Comparison of ENCODE assay signal across 8 cellular contexts in the genomic region with DNA sequence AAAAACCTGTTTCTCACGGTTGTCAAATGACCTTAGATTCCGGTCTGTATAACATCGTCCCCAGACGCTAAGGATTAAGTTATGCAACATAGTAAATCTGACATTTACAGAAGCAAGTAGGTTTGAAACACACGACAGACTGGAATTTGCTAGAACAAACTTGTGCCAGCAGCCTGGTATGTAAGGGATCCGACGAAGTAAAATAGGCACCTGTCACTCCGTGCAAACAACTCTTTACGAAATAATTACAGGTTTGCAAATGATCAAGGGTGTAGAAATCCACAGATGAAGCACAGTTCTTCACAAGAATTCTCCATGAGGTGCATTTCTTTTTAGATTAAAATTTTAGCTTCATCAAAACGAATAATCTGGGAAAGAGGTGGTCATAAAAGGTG. TPM values are rescaled to one million over a fixed set of nuclear protein-coding genes. Genes with fewer than 3 reads are reported as not detected.
A peak's percentile ranks its signal among the peaks of the same experiment; 100 is the strongest.
DNase-seq lines count a peak whose midpoint lies in the region; ATAC-seq and TF ChIP-seq lines count a peak whose summit lies in the region.

No MANE protein-coding gene starts in this region.

- TF ChIP-seq RAD21 in IMR-90 (IDR thresholded peaks at IDR 0.05; ENCODE audit: low read length) = no peak

- H3K14ac ChIP-seq in IMR-90 (replicated peaks; ENCODE audit: low read depth, low read length) = peak overlapping the region; percentile 59; the same call in 1 of the 2 replicates

- peak overlapping the region; percentile 84 for H3K27ac Mint-ChIP-seq in activated T-helper 2 cell treated with anti-CD3 and anti-CD28 coated beads, Interferon-gamma antibody, Interleukin-2, Interleukin-4, amounts not matched to agents 10 μg/mL and 5 μg/mL and 100 μg/mL, durations not matched to agents 14 hours and 24 hours and 36 hours

- peak overlapping the region; percentile 56; the same call in 1 of the 2 replicates for H3K4ac ChIP-seq in IMR-90 (ENCODE audit: low read depth, low read length)

- no CpG with 5 or more reads among the region's 10 CpGs for WGBS in IMR-90 (ENCODE audit: extremely low coverage in 2 of 2, insufficient read length in 1 of 2), 2 experiments
- no CpG with 5 or more reads among the region's 10 CpGs for WGBS in iPS DF 6.9 (ENCODE audit: insufficient coverage, insufficient read length)

- H3K9me1 ChIP-seq in IMR-90 (ENCODE audit: insufficient read depth, low read length) = peaks cover 4% of the 10 kb centered on the region; the same call in 1 of the 2 replicates

- no peak for TF ChIP-seq CTCF in IMR-90 (conservative IDR thresholded peaks at IDR 0.05; ENCODE audit: low read depth, low read length)

- H2BK15ac ChIP-seq in IMR-90 (ENCODE audit: low read depth, low read length) = no peak overlapping the region

- CTCF ChIA-PET in IMR-90 (lab: Yijun Ruan, JAX) = interaction anchor here (1.7 kb wide), 1 partner anchor 160 kb away, joined by 5 read pairs; no protein-coding TSS in a partner anchor

- H2BK20ac ChIP-seq in IMR-90 (ENCODE audit: low read depth, low read length) = no peak overlapping the region

- no peaks in the 10 kb centered on the region for H3K36me3 ChIP-seq in ES-I3 (ENCODE audit: insufficient read depth, low read length)
- peaks cover 2% of the 10 kb centered on the region; the same call in 1 of the 2 replicates for H3K36me3 ChIP-seq in IMR-90 (ENCODE audit: control insufficient read depth, insufficient read depth, low read length)
- no peaks in the 10 kb centered on the region for H3K36me3 ChIP-seq in iPS DF 6.9 (ENCODE audit: control insufficient read depth, insufficient read depth, low read length)
- peaks cover 15% of the 10 kb centered on the region for H3K36me3 ChIP-seq in skeletal muscle satellite cell (ENCODE audit: insufficient read depth, low read length)

- H3K9me3 Mint-ChIP-seq in activated T-helper 2 cell treated with anti-CD3 and anti-CD28 coated beads, Interferon-gamma antibody, Interleukin-2, Interleukin-4, amounts not matched to agents 10 μg/mL and 5 μg/mL and 100 μg/mL, durations not matched to agents 14 hours and 24 hours and 36 hours = no peaks in the 10 kb centered on the region

- H3K27ac ChIP-seq in IMR-90 (ENCODE audit: insufficient read depth, low read length) (no peak overlapping the region; the same call in 1 of the 2 replicates), iPS DF 6.9 (ENCODE audit: low read length) (no peak overlapping the region)

- ATAC-seq in GM21515 (IDR thresholded peaks at IDR 0.05; ENCODE audit: unreplicated experiment) (peak; percentile 11), IMR-90 (ENCODE audit: low read depth) (no peak)

- H3K4me3 ChIP-seq in IMR-90 (ENCODE audit: insufficient read depth, low read depth, low read length) (peak overlapping the region; percentile 71), iPS DF 6.9 (ENCODE audit: low read length) (peak overlapping the region; percentile 85; the same call in 1 of the 2 replicates), skeletal muscle satellite cell (ENCODE audit: low read length) (peak overlapping the region; percentile 93)

- peak overlapping the region; percentile 18; the same call in 1 of the 2 replicates for H4K5ac ChIP-seq in IMR-90 (ENCODE audit: low read depth, low read length)

- dilution Hi-C loops in IMR-90 (cut with HindIII; ENCODE audit: low sequenced_read_pairs, unreplicated experiment) = no loop called here

- no TSS peak for BruUV-seq in IMR-90 (replicated peaks; lab: Mats Ljungman, UMichigan)

- H2AK9ac ChIP-seq in IMR-90 (replicated peaks; ENCODE audit: low read depth, low read length, poor library complexity) = no peak overlapping the region

- peaks cover 28% of the 10 kb centered on the region for H3K36me3 Mint-ChIP-seq in activated T-helper 2 cell treated with anti-CD3 and anti-CD28 coated beads, Interferon-gamma antibody, Interleukin-2, Interleukin-4, amounts not matched to agents 10 μg/mL and 5 μg/mL and 100 μg/mL, durations not matched to agents 14 hours and 24 hours and 36 hours (ENCODE audit: low read depth)

- H3K4me1 Mint-ChIP-seq in activated T-helper 2 cell treated with anti-CD3 and anti-CD28 coated beads, Interferon-gamma antibody, Interleukin-2, Interleukin-4, amounts not matched to agents 10 μg/mL and 5 μg/mL and 100 μg/mL, durations not matched to agents 14 hours and 24 hours and 36 hours (ENCODE audit: low read depth) = peaks cover 42% of the 10 kb centered on the region

- POLR2A ChIA-PET in IMR-90 (lab: Charles Lee; ENCODE audit: unreplicated experiment) = interaction anchor here (1.0 kb wide), 1 partner anchor 17 kb away, joined by 6 read pairs; no protein-coding TSS in a partner anchor

- H2BK5ac ChIP-seq in IMR-90 (ENCODE audit: low read depth, low read length, poor library complexity, severe bottlenecking) = no peak overlapping the region

- H3K9ac ChIP-seq in ES-I3 (ENCODE audit: low read depth, low read length) = peak overlapping the region; percentile 99
- H3K9ac ChIP-seq in IMR-90 (ENCODE audit: low read depth, low read length) = peak overlapping the region; percentile 77
- peak overlapping the region; percentile 84 for H3K9ac ChIP-seq in skeletal muscle satellite cell (ENCODE audit: low read depth, low read length)

- no peaks in the 10 kb centered on the region for H3K27me3 ChIP-seq in IMR-90 (ENCODE audit: control insufficient read depth, insufficient read depth, low read length)
- no peaks in the 10 kb centered on the region for H3K27me3 ChIP-seq in iPS DF 6.9 (ENCODE audit: control insufficient read depth, insufficient read depth, low read length)
- H3K27me3 ChIP-seq in skeletal muscle satellite cell (ENCODE audit: control insufficient read depth, insufficient read depth, low read length) = no peaks in the 10 kb centered on the region

- H4K91ac ChIP-seq in IMR-90 (ENCODE audit: insufficient read depth, low read depth, low read length) = no peak overlapping the region

- peak overlapping the region; percentile 92 for H3K4me3 Mint-ChIP-seq in activated T-helper 2 cell treated with anti-CD3 and anti-CD28 coated beads, Interferon-gamma antibody, Interleukin-2, Interleukin-4, amounts not matched to agents 10 μg/mL and 5 μg/mL and 100 μg/mL, durations not matched to agents 14 hours and 24 hours and 36 hours (ENCODE audit: low read depth)

- TF ChIP-seq POLR2A in IMR-90 (IDR thresholded peaks at IDR 0.05; ENCODE audit: low read depth, low read length) = no peak; the same call in 1 of the 2 replicates

- H3K79me1 ChIP-seq in IMR-90 (ENCODE audit: low read depth in 1 of 2, low read length in 2 of 2) = peaks cover 19 to 40% of the 10 kb centered on the region in 2 experiments

- H4K20me1 ChIP-seq in IMR-90 (ENCODE audit: insufficient read depth, low read length) = no peaks in the 10 kb centered on the region

- in situ Hi-C loops in IMR-90 (cut with MboI; ENCODE audit: low sequenced_read_pairs) = no loop called here

- no peaks in the 10 kb centered on the region for H3K27me3 Mint-ChIP-seq in activated T-helper 2 cell treated with anti-CD3 and anti-CD28 coated beads, Interferon-gamma antibody, Interleukin-2, Interleukin-4, amounts not matched to agents 10 μg/mL and 5 μg/mL and 100 μg/mL, durations not matched to agents 14 hours and 24 hours and 36 hours (ENCODE audit: low read depth)

- peak overlapping the region; percentile 100 for H2AFZ ChIP-seq in IMR-90 (replicated peaks; ENCODE audit: low read length, poor library complexity)

- DNase-seq in IMR-90 (no peak), iPS DF 6.9 (ENCODE audit: low read depth, low spot score) (no peak), amniotic stem cell (lab: John Stamatoyannopoulos, UW) (no peak), D341Med (ENCODE audit: low spot score) (no peak)
- DNase-seq in activated T-helper 2 cell treated with anti-CD3 and anti-CD28 coated beads, Interferon-gamma antibody, Interleukin-2, Interleukin-4, amounts not matched to agents 10 μg/mL and 5 μg/mL and 100 μg/mL, durations not matched to agents 14 hours and 24 hours and 36 hours (ENCODE audit: low spot score) = no peak

- no peak overlapping the region for H3K56ac ChIP-seq in IMR-90 (ENCODE audit: extremely low read depth, insufficient read depth, low read length)

- H3K4me2 ChIP-seq in IMR-90 (ENCODE audit: low read depth, low read length) (peak overlapping the region; percentile 100), skeletal muscle satellite cell (ENCODE audit: low read length) (peak overlapping the region; percentile 95)

- peak overlapping the region; percentile 73 to 91; a peak in 2 of 4 replicates for H4K8ac ChIP-seq in IMR-90 (ENCODE audit: low read depth in 2 of 2, low read length in 2 of 2)

- no peaks in the 10 kb centered on the region for H3K9me3 ChIP-seq in ES-I3 (ENCODE audit: control insufficient read depth, insufficient read depth, low read length)
- no peaks in the 10 kb centered on the region for H3K9me3 ChIP-seq in IMR-90 (ENCODE audit: control insufficient read depth, insufficient read depth, low read length)
- H3K9me3 ChIP-seq in iPS DF 6.9 (ENCODE audit: control insufficient read depth, insufficient read depth, low read length) = no peaks in the 10 kb centered on the region
- H3K9me3 ChIP-seq in skeletal muscle satellite cell (replicated peaks; ENCODE audit: low read length) = no peaks in the 10 kb centered on the region

- H2AK5ac ChIP-seq in IMR-90 (ENCODE audit: low read depth, low read length) = no peak overlapping the region

- H3K18ac ChIP-seq in IMR-90 (ENCODE audit: low read depth, low read length) = peak overlapping the region; percentile 25; the same call in 1 of the 2 replicates

- intact Hi-C loops in IMR-90 (cut with micrococcal nuclease) = no loop called here
- intact Hi-C loops in activated T-helper 2 cell treated with anti-CD3 and anti-CD28 coated beads, Interferon-gamma antibody, Interleukin-2, Interleukin-4, amounts not matched to agents 10 μg/mL and 5 μg/mL and 100 μg/mL, durations not matched to agents 14 hours and 24 hours and 36 hours (cut with micrococcal nuclease) = loop anchor here (2.0 kb wide), 1 partner anchor 20 kb away; no protein-coding TSS in a partner anchor

- peak overlapping the region; percentile 48 for H3K23ac ChIP-seq in IMR-90 (ENCODE audit: low read depth, low read length)

- H3K4me1 ChIP-seq in ES-I3 (ENCODE audit: insufficient read depth, low read length) = peaks cover 6% of the 10 kb centered on the region
- H3K4me1 ChIP-seq in IMR-90 (ENCODE audit: control insufficient read depth, insufficient read depth, low read length) = no peaks in the 10 kb centered on the region; the same call in 1 of the 2 replicates
- peaks cover 4% of the 10 kb centered on the region; the same call in 1 of the 2 replicates for H3K4me1 ChIP-seq in iPS DF 6.9 (ENCODE audit: control insufficient read depth, insufficient read depth, low read length)
- H3K4me1 ChIP-seq in skeletal muscle satellite cell (ENCODE audit: control insufficient read depth, insufficient read depth, low read length) = peaks cover 11% of the 10 kb centered on the region

- no peak overlapping the region for H2BK120ac ChIP-seq in IMR-90 (ENCODE audit: low read depth, low read length)

RNA-seq across cellular contexts. Expression of a gene that starts 0.5 kb away (rescaled TPM):
- 36.4 and 62.5 TPM in 2 replicates for total RNA-seq in IMR-90 (2012; rRNA removed)
- 32.8 and 40.0 TPM in 2 replicates for polyA plus RNA-seq in IMR-90 (2012; rRNA removed)
- 4.7 and 5.5 TPM in 2 replicates for polyA plus RNA-seq in IMR-90 (2012; cell fraction: cytosol; rRNA removed)
- 1.2 and 13.8 TPM in 2 replicates for polyA plus RNA-seq in IMR-90 (2012; cell fraction: nucleus; rRNA removed; ENCODE audit: low replicate concordance)
- 14.7 and 15.4 TPM in 2 replicates for total RNA-seq in activated T-helper 2 cell treated with anti-CD3 and anti-CD28 coated beads, Interferon-gamma antibody, Interleukin-2, Interleukin-4, amounts not matched to agents 10 μg/mL and 5 μg/mL and 100 μg/mL, durations not matched to agents 14 hours and 24 hours and 36 hours
- total RNA-seq in skeletal muscle satellite cell (2012; rRNA removed) = 43.1 and 43.7 TPM in 2 replicates
